39 cellular contexts compared by ENCODE assay signal in the genomic region with DNA sequence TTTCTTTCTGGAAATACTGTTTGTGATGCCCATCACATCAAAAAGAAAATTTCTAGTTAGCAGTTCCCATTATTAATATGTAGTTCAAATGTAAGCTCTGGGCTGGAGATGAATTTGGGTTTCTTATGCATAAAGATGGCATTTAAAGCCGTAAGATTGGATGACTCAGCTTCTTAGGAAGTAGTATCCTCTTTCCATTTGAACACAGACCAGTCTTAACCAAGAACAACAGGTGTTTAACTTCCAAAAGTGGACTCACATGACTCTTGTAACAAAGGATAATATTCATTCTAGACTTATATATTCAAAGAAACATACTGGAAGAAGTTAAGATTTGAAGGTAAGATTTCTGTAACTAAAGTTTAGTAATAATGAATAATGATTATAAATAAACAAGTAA.
"Had no signal": no experiment of that assay in that cellular context is flagged by ENCODE, and none has a peak within 500 bp of the region (broad histone marks: within the 10 kb centered on the region; RNA-seq: fewer than 3 reads in every experiment).

No MANE protein-coding gene starts in this region.

- ATAC-seq: activated CD8-positive, alpha-beta T cell treated with anti-CD3 and anti-CD28 coated beads for 36 hours; activated naive CD8-positive, alpha-beta T cell treated with anti-CD3 and anti-CD28 coated beads, Interleukin-2, amount 50 U/mL, for 24 hours; activated T-cell treated with anti-CD3 and anti-CD28 coated beads, Interleukin-2, amount 50 U/mL, for 4 hours; activated T-cell treated with anti-CD3 and anti-CD28 coated beads, Interleukin-2, amount 50 U/mL, for 72 hours had no signal

- H3K27me3 ChIP-seq: ascending aorta, cardiac muscle cell had no signal

- H3K9me3 Mint-ChIP-seq: activated B cell treated with CpG ODN at 0.5 μM for 24 hours; activated CD4-positive, alpha-beta memory T cell treated with anti-CD3 and anti-CD28 coated beads for 36 hours; activated naive CD4-positive, alpha-beta T cell treated with anti-CD3 and anti-CD28 coated beads, Interleukin-2, amount 10 ng/mL, durations not matched to agents 7 days and 5 days; activated naive CD8-positive, alpha-beta T cell treated with anti-CD3 and anti-CD28 coated beads, Interleukin-2, amount 50 U/mL, for 24 hours; activated T-cell treated with anti-CD3 and anti-CD28 coated beads, Interleukin-2, amount 50 U/mL, for 4 hours; activated T-helper 1 cell treated with anti-CD3 and anti-CD28 coated beads, Interleukin-12 subunit alpha, Interleukin-12 subunit beta, Interleukin-2, Interleukin-4 antibody, amounts not matched to agents 30 ng/mL and 10 ng/mL and 1 ng/mL, durations not matched to agents 14 hours and 24 hours and 36 hours; brain; T-helper 1 cell treated with Interleukin-12 subunit alpha and Interleukin-12 subunit beta and Interleukin-4 antibody, amounts not matched to agents 30 μg/mL and 1 μg/mL, for 36 hours had no signal

- FAIRE-seq: bronchial epithelial cell, TTC549 had no signal

- H3K27me3 Mint-ChIP-seq: activated CD4-positive, alpha-beta T cell treated with anti-CD3 and anti-CD28 coated beads, Interleukin-2, amount 10 ng/mL, durations not matched to agents 24 days and 14 days; activated CD8-positive, alpha-beta T cell treated with anti-CD3 and anti-CD28 coated beads for 36 hours; activated naive CD4-positive, alpha-beta T cell treated with anti-CD3 and anti-CD28 coated beads, Interleukin-2, amount 10 ng/mL, durations not matched to agents 7 days and 5 days; activated naive CD8-positive, alpha-beta T cell; activated naive CD8-positive, alpha-beta T cell treated with anti-CD3 and anti-CD28 coated beads, Interleukin-2, amount 10 ng/mL, durations not matched to agents 7 days and 5 days; brain had no signal

- H3K36me3 ChIP-seq: ascending aorta, cardiac muscle cell had no signal

- H3K4me1 ChIP-seq: ascending aorta had no signal

- H3K27ac Mint-ChIP-seq: activated B cell treated with CpG ODN at 0.5 μM for 24 hours; activated CD4-positive, alpha-beta memory T cell treated with anti-CD3 and anti-CD28 coated beads for 36 hours; activated CD4-positive, alpha-beta T cell treated with anti-CD3 and anti-CD28 coated beads, Interleukin-2, amount 10 ng/mL, durations not matched to agents 24 days and 14 days; activated CD8-positive, alpha-beta T cell treated with anti-CD3 and anti-CD28 coated beads for 36 hours; activated naive CD4-positive, alpha-beta T cell treated with anti-CD3 and anti-CD28 coated beads, Interleukin-2, amount 10 ng/mL, durations not matched to agents 7 days and 5 days; activated naive CD4-positive, alpha-beta T cell treated with anti-CD3 and anti-CD28 coated beads, Interleukin-2, amount 50 U/mL, for 24 hours; activated naive CD8-positive, alpha-beta T cell; activated naive CD8-positive, alpha-beta T cell treated with anti-CD3 and anti-CD28 coated beads, Interleukin-2, amount 10 ng/mL, durations not matched to agents 7 days and 5 days; activated naive CD8-positive, alpha-beta T cell treated with anti-CD3 and anti-CD28 coated beads, Interleukin-2, amount 50 U/mL, for 24 hours; activated T-cell treated with anti-CD3 and anti-CD28 coated beads, Interleukin-2, amount 50 U/mL, for 72 hours; activated T-helper 1 cell treated with anti-CD3 and anti-CD28 coated beads, Interleukin-12 subunit alpha, Interleukin-12 subunit beta, Interleukin-2, Interleukin-4 antibody, amounts not matched to agents 30 ng/mL and 10 ng/mL and 1 ng/mL, durations not matched to agents 14 hours and 24 hours and 36 hours; activated T-helper 2 cell treated with anti-CD3 and anti-CD28 coated beads, Interferon-gamma antibody, Interleukin-2, Interleukin-4, amounts not matched to agents 10 μg/mL and 5 μg/mL and 100 μg/mL, durations not matched to agents 14 hours and 24 hours and 36 hours; brain; T-helper 1 cell treated with Interleukin-12 subunit alpha and Interleukin-12 subunit beta and Interleukin-4 antibody, amounts not matched to agents 30 μg/mL and 1 μg/mL, for 36 hours; T-helper 2 cell treated with Interferon-gamma antibody and Interleukin-4, amounts not matched to agents 5 μg/mL and 100 μg/mL, for 36 hours had no signal

- H3K4me3 Mint-ChIP-seq: activated B cell treated with CpG ODN at 0.5 μM for 24 hours; activated CD4-positive, alpha-beta memory T cell treated with anti-CD3 and anti-CD28 coated beads for 36 hours; activated CD4-positive, alpha-beta T cell treated with anti-CD3 and anti-CD28 coated beads, Interleukin-2, amount 10 ng/mL, durations not matched to agents 24 days and 14 days; activated CD8-positive, alpha-beta T cell treated with anti-CD3 and anti-CD28 coated beads for 36 hours; activated naive CD4-positive, alpha-beta T cell treated with anti-CD3 and anti-CD28 coated beads, Interleukin-2, amount 10 ng/mL, durations not matched to agents 7 days and 5 days; activated naive CD4-positive, alpha-beta T cell treated with anti-CD3 and anti-CD28 coated beads, Interleukin-2, amount 50 U/mL, for 24 hours; activated naive CD8-positive, alpha-beta T cell; activated naive CD8-positive, alpha-beta T cell treated with anti-CD3 and anti-CD28 coated beads, Interleukin-2, amount 10 ng/mL, durations not matched to agents 7 days and 5 days; activated naive CD8-positive, alpha-beta T cell treated with anti-CD3 and anti-CD28 coated beads, Interleukin-2, amount 50 U/mL, for 24 hours; activated T-cell treated with anti-CD3 and anti-CD28 coated beads, Interleukin-2, amount 50 U/mL, for 4 hours; activated T-cell treated with anti-CD3 and anti-CD28 coated beads, Interleukin-2, amount 50 U/mL, for 72 hours; activated T-helper 1 cell treated with anti-CD3 and anti-CD28 coated beads, Interleukin-12 subunit alpha, Interleukin-12 subunit beta, Interleukin-2, Interleukin-4 antibody, amounts not matched to agents 30 ng/mL and 10 ng/mL and 1 ng/mL, durations not matched to agents 14 hours and 24 hours and 36 hours; brain; central memory CD8-positive, alpha-beta T cell; T-helper 1 cell treated with Interleukin-12 subunit alpha and Interleukin-12 subunit beta and Interleukin-4 antibody, amounts not matched to agents 30 μg/mL and 1 μg/mL, for 36 hours; T-helper 2 cell treated with Interferon-gamma antibody and Interleukin-4, amounts not matched to agents 5 μg/mL and 100 μg/mL, for 36 hours had no signal

- DNase-seq: activated B cell treated with CpG ODN at 0.5 μM for 24 hours; activated CD4-positive, alpha-beta memory T cell treated with anti-CD3 and anti-CD28 coated beads for 36 hours; activated CD4-positive, alpha-beta T cell treated with anti-CD3 and anti-CD28 coated beads for 4 hours; activated CD4-positive, alpha-beta T cell treated with anti-CD3 and anti-CD28 coated beads, Interleukin-2, amount 10 ng/mL, durations not matched to agents 24 days and 14 days; activated CD4-positive, alpha-beta T cell treated with anti-CD3 and anti-CD28 coated beads, Interleukin-2, amount 50 U/mL, for 1 hour; activated CD4-positive, alpha-beta T cell treated with anti-CD3 and anti-CD28 coated beads, Interleukin-2, amount 50 U/mL, for 4 hours; activated CD4-positive, CD25-positive, alpha-beta regulatory T cell treated with anti-CD3 and anti-CD28 coated beads, Interleukin-2, amount 50 U/mL, for 72 hours; activated CD8-positive, alpha-beta memory T cell treated with anti-CD3 and anti-CD28 coated beads, Interleukin-2, amount 50 U/mL, for 4 hours; activated CD8-positive, alpha-beta T cell treated with anti-CD3 and anti-CD28 coated beads for 36 hours; activated effector memory CD4-positive, alpha-beta T cell treated with Interleukin-2 at 50 U/mL for 16 hours; activated gamma-delta T cell; activated naive CD4-positive, alpha-beta T cell treated with anti-CD3 and anti-CD28 coated beads, Interleukin-2, amount 10 ng/mL, durations not matched to agents 7 days and 5 days; activated naive CD4-positive, alpha-beta T cell treated with Interleukin-2 at 50 U/mL for 16 hours; activated naive CD8-positive, alpha-beta T cell treated with anti-CD3 and anti-CD28 coated beads, Interleukin-2, amount 10 ng/mL, durations not matched to agents 7 days and 5 days; activated naive CD8-positive, alpha-beta T cell treated with anti-CD3 and anti-CD28 coated beads, Interleukin-2, amount 50 U/mL, for 24 hours; activated T-cell treated with anti-CD3 and anti-CD28 coated beads for 4 hours; activated T-cell treated with anti-CD3 and anti-CD28 coated beads, Interleukin-2, amount 50 U/mL, for 1 hour; activated T-cell treated with anti-CD3 and anti-CD28 coated beads, Interleukin-2, amount 50 U/mL, for 4 hours; activated T-cell treated with anti-CD3 and anti-CD28 coated beads, Interleukin-2, amount 50 U/mL, for 72 hours; amygdala; anterior cingulate cortex; caudate nucleus; cerebellar nuclear complex; T-helper 1 cell; T-helper 2 cell; T-helper 9 cell had no signal

- H3K4me1 Mint-ChIP-seq: activated B cell treated with CpG ODN at 0.5 μM for 24 hours; activated CD4-positive, alpha-beta T cell treated with anti-CD3 and anti-CD28 coated beads, Interleukin-2, amount 10 ng/mL, durations not matched to agents 24 days and 14 days; activated naive CD4-positive, alpha-beta T cell treated with anti-CD3 and anti-CD28 coated beads, Interleukin-2, amount 10 ng/mL, durations not matched to agents 7 days and 5 days; activated naive CD4-positive, alpha-beta T cell treated with anti-CD3 and anti-CD28 coated beads, Interleukin-2, amount 50 U/mL, for 24 hours; activated naive CD8-positive, alpha-beta T cell treated with anti-CD3 and anti-CD28 coated beads, Interleukin-2, amount 10 ng/mL, durations not matched to agents 7 days and 5 days; activated naive CD8-positive, alpha-beta T cell treated with anti-CD3 and anti-CD28 coated beads, Interleukin-2, amount 50 U/mL, for 24 hours; brain; central memory CD8-positive, alpha-beta T cell had no signal

- H3K4me3 ChIP-seq: ascending aorta, cardiac muscle cell had no signal

- H3K36me3 Mint-ChIP-seq: activated CD4-positive, alpha-beta memory T cell treated with anti-CD3 and anti-CD28 coated beads for 36 hours; activated naive CD4-positive, alpha-beta T cell treated with anti-CD3 and anti-CD28 coated beads, Interleukin-2, amount 10 ng/mL, durations not matched to agents 7 days and 5 days; activated naive CD4-positive, alpha-beta T cell treated with anti-CD3 and anti-CD28 coated beads, Interleukin-2, amount 50 U/mL, for 24 hours; activated naive CD8-positive, alpha-beta T cell; activated naive CD8-positive, alpha-beta T cell treated with anti-CD3 and anti-CD28 coated beads, Interleukin-2, amount 10 ng/mL, durations not matched to agents 7 days and 5 days; brain had no signal

- H3K9me3 ChIP-seq: ascending aorta had no signal

- H3K27ac ChIP-seq: ascending aorta, cardiac muscle cell, VCaP had no signal
